1 cellular context compared by ENCODE assay signal in genomic region chr1:225929462-225929861, GRCh38.
TF ChIP-seq lines count a peak whose summit lies in the region.
"Not testable (repeated sequence)": the region's sequence is repeated elsewhere in the genome, so short reads cannot be mapped to it uniquely, and the experiment has no call there.

No MANE protein-coding gene starts in this region.

TF ChIP-seq in K562, 482 proteins besides CTCF, POLR2A, EP300 and RAD21 (continued from another document):
- not testable (repeated sequence) for TF ChIP-seq PBX2 (CRISPR knock-in tag; IDR thresholded peaks at IDR 0.05; ENCODE audit: low read depth)
- TF ChIP-seq PBX2 (tag; conservative IDR thresholded peaks at IDR 0.05; ENCODE audit: low read depth): 0 out of 2 replicates have a peak, but pooled peaks have one; percentile 19
